ENCODE assay signal across 15 cellular contexts in the genomic region with DNA sequence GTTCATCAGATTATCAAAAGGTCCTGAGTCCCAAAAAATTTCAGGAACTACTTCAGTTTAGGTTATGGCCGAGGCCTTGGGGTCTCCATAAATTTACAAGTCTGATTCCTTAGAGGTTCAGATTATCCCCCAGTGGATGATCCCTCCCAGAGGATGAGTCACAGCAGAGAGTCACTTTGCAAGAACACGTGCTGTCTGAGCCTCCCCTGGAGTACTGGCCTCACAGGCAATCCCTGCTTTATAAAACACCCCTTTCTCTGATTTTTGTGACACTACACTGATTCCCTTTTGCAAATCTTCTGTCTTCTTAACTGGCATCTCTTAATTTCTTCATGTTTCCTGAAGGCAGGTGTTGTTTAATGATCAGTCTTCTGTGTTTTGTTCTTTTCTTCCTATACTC. TPM values are rescaled to one million over a fixed set of nuclear protein-coding genes. Genes with fewer than 3 reads are reported as not detected.
DNase-seq lines count a peak whose midpoint lies in the region; ATAC-seq and TF ChIP-seq lines count a peak whose summit lies in the region.
"Had no signal": no experiment of that assay in that cellular context is flagged by ENCODE, and none has a peak within 500 bp of the region (broad histone marks: within the 10 kb centered on the region; RNA-seq: fewer than 3 reads in every experiment).

No MANE protein-coding gene starts in this region.

- no peaks in the 10 kb centered on the region for H4K20me1 ChIP-seq in osteoblast (ENCODE audit: insufficient read depth, low read length)

- DNase-seq in H4 (ENCODE audit: low spot score) (peak; percentile 42), RPMI7951 (ENCODE audit: low read depth) (peak; percentile 66), choroid plexus epithelial cell (ENCODE audit: low read depth) (peak; percentile 64), osteoblast (ENCODE audit: insufficient read length, low spot score, missing footprints) (peak; percentile 60), nephron progenitor cell (no peak), T-helper 2 cell (no peak)
- no peak for DNase-seq in stimulated activated CD4-positive, alpha-beta T cell treated with anti-CD3 and anti-CD28 coated beads, Interleukin-2, amount 100 ng/mL, for 24 hours
- DNase-seq: activated CD4-positive, alpha-beta T cell treated with anti-CD3 and anti-CD28 coated beads for 4 hours; CD8-positive, alpha-beta T cell; NCI-H69; stimulated activated naive CD8-positive, alpha-beta T cell treated with anti-CD3 and anti-CD28 coated beads, Interleukin-15, amount 100 ng/mL, for 72 hours had no signal

- peaks cover 5% of the 10 kb centered on the region for H3K4me1 Mint-ChIP-seq in nephron progenitor cell
- H3K4me1 Mint-ChIP-seq: brain had no signal

- peak overlapping the region; percentile 86 for H3K27ac ChIP-seq in osteoblast (ENCODE audit: low read depth, low read length)
- H3K27ac ChIP-seq: SK-N-MC had no signal

- no peaks in the 10 kb centered on the region for H3K36me3 ChIP-seq in osteoblast (ENCODE audit: insufficient read depth, low read length)

- no peak overlapping the region for H3K4me3 ChIP-seq in choroid plexus epithelial cell (ENCODE audit: low read depth, low read length)
- H3K4me3 ChIP-seq in osteoblast (ENCODE audit: insufficient read depth, low read length) = no peak overlapping the region
- H3K4me3 ChIP-seq: SK-N-MC had no signal

- peaks cover 22% of the 10 kb centered on the region for H3K9me3 Mint-ChIP-seq in nephron progenitor cell
- H3K9me3 Mint-ChIP-seq: activated T-helper 1 cell treated with anti-CD3 and anti-CD28 coated beads, Interleukin-12 subunit alpha, Interleukin-12 subunit beta, Interleukin-2, Interleukin-4 antibody, amounts not matched to agents 30 ng/mL and 10 ng/mL and 1 ng/mL, durations not matched to agents 14 hours and 24 hours and 36 hours; CD8-positive, alpha-beta T cell; stimulated activated naive CD8-positive, alpha-beta T cell treated with anti-CD3 and anti-CD28 coated beads, Interleukin-15, amount 100 ng/mL, for 72 hours had no signal

- TF ChIP-seq CTCF in choroid plexus epithelial cell (conservative IDR thresholded peaks at IDR 0.05; ENCODE audit: low read depth, low read length) (no peak), osteoblast (IDR thresholded peaks at IDR 0.05; ENCODE audit: extremely low read depth, low read depth, low read length) (no peak), nephron progenitor cell (IDR thresholded peaks at IDR 0.05) (no peak)

- H3K79me2 ChIP-seq in osteoblast (ENCODE audit: insufficient read depth, low read length) = no peaks in the 10 kb centered on the region

- no peak overlapping the region for H3K4me2 ChIP-seq in osteoblast (ENCODE audit: insufficient read depth, low read length)

- peak overlapping the region; percentile 37 for H2AFZ ChIP-seq in osteoblast (ENCODE audit: low read length)

- H3K4me3 Mint-ChIP-seq in nephron progenitor cell = no peak overlapping the region
- H3K4me3 Mint-ChIP-seq: activated T-helper 1 cell treated with anti-CD3 and anti-CD28 coated beads, Interleukin-12 subunit alpha, Interleukin-12 subunit beta, Interleukin-2, Interleukin-4 antibody, amounts not matched to agents 30 ng/mL and 10 ng/mL and 1 ng/mL, durations not matched to agents 14 hours and 24 hours and 36 hours; brain; CD8-positive, alpha-beta T cell; stimulated activated naive CD8-positive, alpha-beta T cell treated with anti-CD3 and anti-CD28 coated beads, Interleukin-15, amount 100 ng/mL, for 72 hours had no signal

- H3K27me3 Mint-ChIP-seq in nephron progenitor cell (ENCODE audit: low read depth, poor library complexity) = no peaks in the 10 kb centered on the region
- H3K27me3 Mint-ChIP-seq: brain; stimulated activated naive CD8-positive, alpha-beta T cell treated with anti-CD3 and anti-CD28 coated beads, Interleukin-15, amount 100 ng/mL, for 72 hours had no signal

- peaks cover 42% of the 10 kb centered on the region for H3K4me1 ChIP-seq in osteoblast (ENCODE audit: insufficient read depth, low read length)

- no peaks in the 10 kb centered on the region for H3K9me3 ChIP-seq in osteoblast (ENCODE audit: low read depth, low read length)

- ATAC-seq in HG03196 (IDR thresholded peaks at IDR 0.05; ENCODE audit: unreplicated experiment) = no peak
- ATAC-seq: CD8-positive, alpha-beta T cell; stimulated activated naive CD8-positive, alpha-beta T cell treated with anti-CD3 and anti-CD28 coated beads, Interleukin-15, amount 100 ng/mL, for 72 hours had no signal

- no peak overlapping the region for H3K27ac Mint-ChIP-seq in nephron progenitor cell
- H3K27ac Mint-ChIP-seq: activated T-helper 1 cell treated with anti-CD3 and anti-CD28 coated beads, Interleukin-12 subunit alpha, Interleukin-12 subunit beta, Interleukin-2, Interleukin-4 antibody, amounts not matched to agents 30 ng/mL and 10 ng/mL and 1 ng/mL, durations not matched to agents 14 hours and 24 hours and 36 hours; brain; CD8-positive, alpha-beta T cell; stimulated activated naive CD8-positive, alpha-beta T cell treated with anti-CD3 and anti-CD28 coated beads, Interleukin-15, amount 100 ng/mL, for 72 hours had no signal

- peaks cover 39% of the 10 kb centered on the region for H3K36me3 Mint-ChIP-seq in nephron progenitor cell (ENCODE audit: low read depth)
- H3K36me3 Mint-ChIP-seq: CD8-positive, alpha-beta T cell had no signal

- no peaks in the 10 kb centered on the region for H3K27me3 ChIP-seq in osteoblast (ENCODE audit: insufficient read depth, low read length)

RNA-seq across cellular contexts. Expression of a gene that starts 45.3 kb away (rescaled TPM):
- total RNA-seq in H4 (2014; rRNA removed; shearing (Covaris generic)) = 29.7 and 29.8 TPM in 2 replicates
- 12.7 and 14.5 TPM in 2 replicates for total RNA-seq in RPMI7951 (2014; rRNA removed; shearing (Covaris generic))
- total RNA-seq in osteoblast = 3.6 and 5.9 TPM in 2 replicates

Comparison
In these comparisons a context has a peak if more than half of its experiments do, and no peak if none do; other contexts are left out.
1. DNase-seq: peak in H4 (single experiment), RPMI7951 (single experiment), choroid plexus epithelial cell (single experiment) and osteoblast (single experiment); none in stimulated activated CD4-positive, alpha-beta T cell treated with anti-CD3 and anti-CD28 coated beads, Interleukin-2, amount 100 ng/mL, for 24 hours (0 of 2), nephron progenitor cell (single experiment) and T-helper 2 cell (0 of 5).